16 cellular contexts compared by ENCODE assay signal in genomic region chr10:87578799-87579401, GRCh38.
DNase-seq lines count a peak whose midpoint lies in the region; ATAC-seq, FAIRE-seq and TF ChIP-seq lines count a peak whose summit lies in the region.
"Had no signal": no experiment of that assay in that cellular context is flagged by ENCODE, and none has a peak within 500 bp of the region (broad histone marks: within the 10 kb centered on the region; RNA-seq: fewer than 3 reads in every experiment).

No MANE protein-coding gene starts in this region.

- no peaks in the 10 kb centered on the region for H3K9me3 ChIP-seq in K562 (replicated peaks; ENCODE audit: control insufficient read depth, insufficient read depth, low read depth, low read length)
- no peaks in the 10 kb centered on the region for H3K9me3 ChIP-seq in uterus
- H3K9me3 ChIP-seq: Caco-2, prostate gland had no signal

- no peak for FAIRE-seq in K562 (lab: Jason Lieb, UNC)

- under 1% methylated on average over 10 of the region's 11 CpGs for whole genome bisulfite sequencing in K562 (ENCODE audit: insufficient coverage, low coverage, missing lambda C conversion rate)

- H3K4me2 ChIP-seq in K562 (ENCODE audit: insufficient read depth, low read length), result no peak overlapping the region; the same call in 1 of the 2 replicates

- H3K9me1 ChIP-seq in K562 (ENCODE audit: control insufficient read depth, insufficient read depth, low read length), result no peaks in the 10 kb centered on the region

- no TSS peak for BruUV-seq in K562 (replicated peaks; lab: Mats Ljungman, UMichigan)

- TF ChIP-seq RAD21 in K562 (CRISPR knock-in tag; conservative IDR thresholded peaks at IDR 0.05 in 1 of 2, IDR thresholded peaks at IDR 0.05 in 1 of 2), result no peak

- TF ChIP-seq POLR2A in K562 (conservative IDR thresholded peaks at IDR 0.05) (no peak), uterus (IDR thresholded peaks at IDR 0.05) (no peak)

- POLR2A ChIA-PET in K562 (lab: Yijun Ruan, JAX), result interaction anchor here (0.9 kb wide), 1 partner anchor 11 kb away, joined by 3 read pairs; no protein-coding TSS in a partner anchor

- H3K4me3 ChIP-seq in K562, result no peak overlapping the region
- H3K4me3 ChIP-seq in uterus, result no peak overlapping the region
- H3K4me3 ChIP-seq: prostate gland had no signal

- CTCF ChIA-PET in K562 (lab: Yijun Ruan, JAX; ENCODE audit: low intra/inter-chr PET ratio), result no interaction called here

- H3K27me3 ChIP-seq in K562 (ENCODE audit: control insufficient read depth in 2 of 2, insufficient read depth in 2 of 2, low read length in 2 of 2) (peaks cover 0 to 17% of the 10 kb centered on the region in 2 experiments; a peak in 2 of 5 replicates), uterus (no peaks in the 10 kb centered on the region)

- no peak for TF ChIP-seq EP300 in K562 (IDR thresholded peaks at IDR 0.05; ENCODE audit: low read length)

- no peak for ATAC-seq in K562
- peak; percentile 88 for ATAC-seq in left lobe of liver
- no peak for ATAC-seq in Right ventricle myocardium superior (ENCODE audit: poor library complexity)
- ATAC-seq: activated naive CD4-positive, alpha-beta T cell treated with anti-CD3 and anti-CD28 coated beads, Interleukin-2, amount 50 U/mL, for 72 hours; T-helper 17 cell had no signal

- intact Hi-C loops in K562 (cut with micrococcal nuclease) (no loop called here), uterus (cut with DNase I; ENCODE audit: low total_unique reads) (no loop called here), Right ventricle myocardium superior (cut with DNase I) (no loop called here)

- no peak overlapping the region for H3K9ac ChIP-seq in K562 (ENCODE audit: insufficient read depth in 1 of 2, low read depth in 2 of 2, low read length in 2 of 2)

- H3K4me1 ChIP-seq in K562 (replicated peaks in 1 of 2; ENCODE audit: control insufficient read depth in 2 of 2, insufficient read depth in 2 of 2, low read length in 2 of 2) (no peaks in the 10 kb centered on the region), uterus (peaks cover 0 to 6% of the 10 kb centered on the region in 2 donors)
- H3K4me1 ChIP-seq: prostate gland had no signal

- TF ChIP-seq CTCF in K562 (IDR thresholded peaks at IDR 0.05 in 2 of 3, conservative IDR thresholded peaks at IDR 0.05 in 1 of 3; ENCODE audit: insufficient read depth in 2 of 3, low read depth in 1 of 3, low read length in 3 of 3), result no peak
- no peak for TF ChIP-seq CTCF in uterus (IDR thresholded peaks at IDR 0.05)

- H4K20me1 ChIP-seq in K562 (replicated peaks; ENCODE audit: control insufficient read depth, insufficient read depth, low read length), result no peaks in the 10 kb centered on the region

- no peaks in the 10 kb centered on the region for H3K79me2 ChIP-seq in K562 (ENCODE audit: control insufficient read depth, insufficient read depth, low read length)

- no peak overlapping the region for H2AFZ ChIP-seq in K562 (ENCODE audit: low read depth, low read length)

- no peaks in the 10 kb centered on the region for H3K36me3 ChIP-seq in K562 (ENCODE audit: control insufficient read depth, insufficient read depth, low read length)
- no peaks in the 10 kb centered on the region for H3K36me3 ChIP-seq in uterus
- H3K36me3 ChIP-seq: prostate gland had no signal

- in situ Hi-C loops in K562 (cut with MboI), result no loop called here

- DNase-seq in NOMO-1 treated with DMSO at 0.1 percent for 48 hours (lab: John Stamatoyannopoulos, UW; ENCODE audit: unreplicated experiment), result peak; percentile 10
- no peak for DNase-seq in NOMO-1 treated with dmso at 0.1 percent for 144 hours (lab: John Stamatoyannopoulos, UW; ENCODE audit: unreplicated experiment)
- no peak for DNase-seq in K562 (ENCODE audit: extremely low read depth in 1 of 4, low spot score in 3 of 4)
- no peak for DNase-seq in left lobe of liver (ENCODE audit: low spot score)
- DNase-seq in uterus, result peak in 1 of 2 donors; percentile 30
- DNase-seq in activated T-cell treated with anti-CD3 and anti-CD28 coated beads, Interleukin-2, amount 50 U/mL, for 1 hour, result no peak
- no peak for DNase-seq in Right ventricle myocardium superior
- DNase-seq in putamen (ENCODE audit: low spot score), result no peak
- DNase-seq: Caco-2; dermis blood vessel endothelial cell; NCI-H1436; NK-92 treated with Interleukin-12 subunit alpha and Interleukin-12 subunit beta, amount 100 ng/mL, for 24 hours; T-helper 17 cell had no signal

- H3K27ac ChIP-seq in K562 (ENCODE audit: extremely low read depth, low read depth, low read length) (no peak overlapping the region), uterus (peak overlapping the region; percentile 29 to 59)
- H3K27ac ChIP-seq: 22Rv1 had no signal

TF ChIP-seq in K562, 482 proteins besides CTCF, POLR2A, EP300 and RAD21:
- TF ChIP-seq ZKSCAN3 (CRISPR knock-in tag; IDR thresholded peaks at IDR 0.05) (no peak), ARHGAP35 (IDR thresholded peaks at IDR 0.05; ENCODE audit: partially characterized antibody) (no peak), TAF9B (IDR thresholded peaks at IDR 0.05; ENCODE audit: partially characterized antibody) (no peak), KDM5B (IDR thresholded peaks at IDR 0.05; ENCODE audit: insufficient replicate concordance, low read depth, low read length) (no peak), SMARCC2 (IDR thresholded peaks at IDR 0.05; ENCODE audit: low read depth) (no peak), MEIS2 (IDR thresholded peaks at IDR 0.05; ENCODE audit: partially characterized antibody) (peak; percentile 8)
- TF ChIP-seq, protein P1, sequence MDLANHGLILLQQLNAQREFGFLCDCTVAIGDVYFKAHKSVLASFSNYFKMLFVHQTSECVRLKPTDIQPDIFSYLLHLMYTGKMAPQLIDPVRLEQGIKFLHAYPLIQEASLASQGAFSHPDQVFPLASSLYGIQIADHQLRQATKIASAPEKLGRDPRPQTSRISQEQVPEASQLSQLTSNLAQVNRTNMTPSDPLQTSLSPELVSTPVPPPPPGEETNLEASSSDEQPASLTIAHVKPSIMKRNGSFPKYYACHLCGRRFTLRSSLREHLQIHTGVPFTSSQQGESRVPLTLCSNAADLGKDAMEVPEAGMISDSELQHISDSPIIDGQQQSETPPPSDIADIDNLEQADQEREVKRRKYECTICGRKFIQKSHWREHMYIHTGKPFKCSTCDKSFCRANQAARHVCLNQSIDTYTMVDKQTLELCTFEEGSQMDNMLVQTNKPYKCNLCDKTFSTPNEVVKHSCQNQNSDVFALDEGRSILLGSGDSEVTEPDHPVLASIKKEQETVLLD (IDR thresholded peaks at IDR 0.05), result no peak
- TF ChIP-seq, protein P2, sequence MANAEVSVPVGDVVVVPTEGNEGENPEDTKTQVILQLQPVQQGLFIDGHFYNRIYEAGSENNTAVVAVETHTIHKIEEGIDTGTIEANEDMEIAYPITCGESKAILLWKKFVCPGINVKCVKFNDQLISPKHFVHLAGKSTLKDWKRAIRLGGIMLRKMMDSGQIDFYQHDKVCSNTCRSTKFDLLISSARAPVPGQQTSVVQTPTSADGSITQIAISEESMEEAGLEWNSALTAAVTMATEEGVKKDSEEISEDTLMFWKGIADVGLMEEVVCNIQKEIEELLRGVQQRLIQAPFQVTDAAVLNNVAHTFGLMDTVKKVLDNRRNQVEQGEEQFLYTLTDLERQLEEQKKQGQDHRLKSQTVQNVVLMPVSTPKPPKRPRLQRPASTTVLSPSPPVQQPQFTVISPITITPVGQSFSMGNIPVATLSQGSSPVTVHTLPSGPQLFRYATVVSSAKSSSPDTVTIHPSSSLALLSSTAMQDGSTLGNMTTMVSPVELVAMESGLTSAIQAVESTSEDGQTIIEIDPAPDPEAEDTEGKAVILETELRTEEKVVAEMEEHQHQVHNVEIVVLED (CRISPR knock-in tag; IDR thresholded peaks at IDR 0.05), result no peak
- TF ChIP-seq, protein P3, sequence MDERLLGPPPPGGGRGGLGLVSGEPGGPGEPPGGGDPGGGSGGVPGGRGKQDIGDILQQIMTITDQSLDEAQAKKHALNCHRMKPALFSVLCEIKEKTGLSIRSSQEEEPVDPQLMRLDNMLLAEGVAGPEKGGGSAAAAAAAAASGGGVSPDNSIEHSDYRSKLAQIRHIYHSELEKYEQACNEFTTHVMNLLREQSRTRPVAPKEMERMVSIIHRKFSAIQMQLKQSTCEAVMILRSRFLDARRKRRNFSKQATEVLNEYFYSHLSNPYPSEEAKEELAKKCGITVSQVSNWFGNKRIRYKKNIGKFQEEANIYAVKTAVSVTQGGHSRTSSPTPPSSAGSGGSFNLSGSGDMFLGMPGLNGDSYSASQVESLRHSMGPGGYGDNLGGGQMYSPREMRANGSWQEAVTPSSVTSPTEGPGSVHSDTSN (CRISPR knock-in tag; IDR thresholded peaks at IDR 0.05; ENCODE audit: low read depth), result no peak
- TF ChIP-seq, protein P3 (tag; conservative IDR thresholded peaks at IDR 0.05; ENCODE audit: low read depth), result 0 out of 2 replicates have a peak, but pooled peaks have one; percentile 30
